8 cellular contexts compared by ENCODE assay signal in the genomic region with DNA sequence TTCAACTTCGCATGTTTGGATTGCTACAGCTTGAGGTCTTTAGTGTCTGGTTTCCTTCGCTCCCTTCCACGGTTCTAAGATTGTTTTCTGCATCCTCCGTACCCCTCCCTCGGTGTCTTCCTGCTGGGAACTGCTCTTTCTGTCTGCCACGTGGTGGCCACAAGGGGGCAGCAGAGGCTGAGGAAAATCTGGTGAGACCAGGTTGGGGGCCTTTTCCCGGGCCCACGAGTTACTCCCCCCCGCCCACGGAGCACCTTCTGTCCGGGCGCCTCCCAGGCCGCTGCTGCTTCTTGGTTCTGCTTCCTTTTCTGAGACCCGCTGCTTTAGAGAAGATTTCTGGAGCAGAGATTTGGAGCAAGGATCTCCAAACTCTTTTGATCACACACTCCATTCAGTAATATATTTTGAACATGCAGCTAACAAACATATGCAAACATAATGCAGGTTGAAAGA. TPM values are rescaled to one million over a fixed set of nuclear protein-coding genes. Genes with fewer than 3 reads are reported as not detected.
DNase-seq lines count a peak whose midpoint lies in the region; ATAC-seq and TF ChIP-seq lines count a peak whose summit lies in the region.

No MANE protein-coding gene starts in this region.

- H3K4me1 Mint-ChIP-seq in activated CD4-positive, alpha-beta memory T cell treated with anti-CD3 and anti-CD28 coated beads for 36 hours (ENCODE audit: low read depth) = peaks cover 20% of the 10 kb centered on the region

- no peak overlapping the region for H3K4ac ChIP-seq in mesendoderm (ENCODE audit: low read depth, low read length)

- no peaks in the 10 kb centered on the region for H3K79me2 ChIP-seq in mesendoderm (ENCODE audit: control insufficient read depth, insufficient read depth, low read length)

- H3K4me2 ChIP-seq in mesendoderm (ENCODE audit: low read length) = no peak overlapping the region

- CTCF ChIA-PET in activated CD4-positive, alpha-beta memory T cell treated with anti-CD3 and anti-CD28 coated beads for 36 hours (lab: Charles Lee) = interaction anchor here (0.6 to 3.2 kb wide), 27 partner anchors 9 to 1845 kb away, joined by 3 to 17 read pairs (median 3); a partner anchor contains a TSS

- H3K9ac ChIP-seq in mesendoderm (ENCODE audit: low read length) = no peak overlapping the region

- no peak overlapping the region for H3K18ac ChIP-seq in mesendoderm (ENCODE audit: low read length)

- H3K23ac ChIP-seq in mesendoderm (ENCODE audit: low read length) = no peak overlapping the region

- no peak overlapping the region for H4K5ac ChIP-seq in mesendoderm (ENCODE audit: low read length)

- H3K9me3 Mint-ChIP-seq in activated CD4-positive, alpha-beta memory T cell treated with anti-CD3 and anti-CD28 coated beads for 36 hours = peaks cover 8% of the 10 kb centered on the region

- peaks cover 8% of the 10 kb centered on the region for H3K27me3 Mint-ChIP-seq in activated CD4-positive, alpha-beta memory T cell treated with anti-CD3 and anti-CD28 coated beads for 36 hours

- intact Hi-C loops in activated CD4-positive, alpha-beta memory T cell treated with anti-CD3 and anti-CD28 coated beads for 36 hours (cut with micrococcal nuclease) = loop anchor here (5.0 to 10.0 kb wide), 3 partner anchors 167 to 550 kb away; no protein-coding TSS in a partner anchor

- H2BK120ac ChIP-seq in mesendoderm (ENCODE audit: low read depth, low read length) = no peak overlapping the region

- H3K56ac ChIP-seq in mesendoderm (ENCODE audit: low read length) = no peak overlapping the region

- no peak overlapping the region for H2AK5ac ChIP-seq in mesendoderm (ENCODE audit: low read length)

- H3K36me3 ChIP-seq in mesendoderm (ENCODE audit: control insufficient read depth, insufficient read depth, low read length) = no peaks in the 10 kb centered on the region

- no peak overlapping the region for H3K27ac Mint-ChIP-seq in activated CD4-positive, alpha-beta memory T cell treated with anti-CD3 and anti-CD28 coated beads for 36 hours

- H4K8ac ChIP-seq in mesendoderm (ENCODE audit: low read depth, low read length) = no peak overlapping the region

- WGBS in mesendoderm (ENCODE audit: extremely low coverage, insufficient coverage, low lambda C conversion rate) = no CpG with 5 or more reads among the region's 14 CpGs

- ATAC-seq in GM19397 (IDR thresholded peaks at IDR 0.05; ENCODE audit: unreplicated experiment) = no peak

- H3K27me3 ChIP-seq in mesendoderm (ENCODE audit: insufficient read depth, low read length, poor library complexity) = no peaks in the 10 kb centered on the region

- no peak overlapping the region for H3K4me3 ChIP-seq in mesendoderm (ENCODE audit: low read length)

- no peak overlapping the region for H3K27ac ChIP-seq in mesendoderm (ENCODE audit: low read depth, low read length)

- H3K4me1 ChIP-seq in mesendoderm (ENCODE audit: control insufficient read depth, low read depth, low read length) = no peaks in the 10 kb centered on the region

- no peak overlapping the region for H2BK15ac ChIP-seq in mesendoderm (replicated peaks; ENCODE audit: low read depth)

- H3K36me3 Mint-ChIP-seq in activated CD4-positive, alpha-beta memory T cell treated with anti-CD3 and anti-CD28 coated beads for 36 hours = no peaks in the 10 kb centered on the region

- no peak overlapping the region for H2BK5ac ChIP-seq in mesendoderm (ENCODE audit: low read length)

- no peak overlapping the region for H3K4me3 Mint-ChIP-seq in activated CD4-positive, alpha-beta memory T cell treated with anti-CD3 and anti-CD28 coated beads for 36 hours

- POLR2A ChIA-PET in activated CD4-positive, alpha-beta memory T cell treated with anti-CD3 and anti-CD28 coated beads for 36 hours (lab: Charles Lee) = no interaction called here

- no peaks in the 10 kb centered on the region for H3K79me1 ChIP-seq in mesendoderm (ENCODE audit: low read length)

- TF ChIP-seq CTCF in GM12874 (IDR thresholded peaks at IDR 0.05; ENCODE audit: insufficient read depth, low read depth, low read length) = peak; percentile 83

- peak; percentile 82 for DNase-seq in 8988T
- DNase-seq in NCI-H524 treated with DMSO at 0.1 percent for 48 hours (lab: John Stamatoyannopoulos, UW) = peak; percentile 9
- DNase-seq in activated CD4-positive, alpha-beta memory T cell treated with anti-CD3 and anti-CD28 coated beads for 36 hours = peak; percentile 74
- peak; percentile 85 for DNase-seq in ecto neural progenitor cell (ENCODE audit: low spot score)
- peak; percentile 76 for DNase-seq in mesendoderm
- peak; percentile 30 for DNase-seq in stimulated activated CD8-positive, alpha-beta memory T cell treated with anti-CD3 and anti-CD28 coated beads, Interleukin-12 subunit alpha, Interleukin-12 subunit beta, amount 100 ng/mL, for 24 hours (ENCODE audit: extremely low read depth)

RNA-seq across cellular contexts. Expression of a gene that starts 21.1 kb away (rescaled TPM):
- total RNA-seq in activated CD4-positive, alpha-beta memory T cell treated with anti-CD3 and anti-CD28 coated beads for 36 hours = under 1 TPM; 0.31 to 0.51 TPM
- 1.6 TPM for polyA plus RNA-seq in mesendoderm (2013, experiment 1 of 2)
- polyA plus RNA-seq in mesendoderm (2013, experiment 2 of 2) = 1.6 TPM

RNA-seq across cellular contexts. Expression of a gene that starts 52.5 kb away (rescaled TPM):
- total RNA-seq in activated CD4-positive, alpha-beta memory T cell treated with anti-CD3 and anti-CD28 coated beads for 36 hours = 100 to 1,000 TPM; 117 to 118 TPM
- polyA plus RNA-seq in mesendoderm (2013, experiment 1 of 2) = 4.2 TPM
- polyA plus RNA-seq in mesendoderm (2013, experiment 2 of 2) = 5.0 TPM

RNA-seq across cellular contexts. Expression of a gene that starts 55.0 kb away (rescaled TPM):
- 10 to 100 TPM; 63.4 to 65.9 TPM for total RNA-seq in activated CD4-positive, alpha-beta memory T cell treated with anti-CD3 and anti-CD28 coated beads for 36 hours
- polyA plus RNA-seq in mesendoderm (2013, experiment 1 of 2) = 51.4 TPM
- polyA plus RNA-seq in mesendoderm (2013, experiment 2 of 2) = 52.0 TPM

Comparison
In these comparisons a context has a peak if more than half of its experiments do, and no peak if none do; other contexts are left out.
1. DNase-seq: peak in every context shown above with its lines; median percentile 85 in ecto neural progenitor cell; 82 in 8988T; 76 in mesendoderm; 74 in activated CD4-positive, alpha-beta memory T cell treated with anti-CD3 and anti-CD28 coated beads for 36 hours; 30 in stimulated activated CD8-positive, alpha-beta memory T cell treated with anti-CD3 and anti-CD28 coated beads, Interleukin-12 subunit alpha, Interleukin-12 subunit beta, amount 100 ng/mL, for 24 hours; 9 in NCI-H524 treated with DMSO at 0.1 percent for 48 hours.